10 cellular contexts compared by ENCODE assay signal in genomic region chr2:207288628-207289027, GRCh38.
DNase-seq lines count a peak whose midpoint lies in the region; ATAC-seq and TF ChIP-seq lines count a peak whose summit lies in the region.
"Had no signal": no experiment of that assay in that cellular context is flagged by ENCODE, and none has a peak within 500 bp of the region (broad histone marks: within the 10 kb centered on the region; RNA-seq: fewer than 3 reads in every experiment).

No MANE protein-coding gene starts in this region.

- intact Hi-C loops in cardiac septum (cut with DNase I), result no loop called here

- TF ChIP-seq CTCF in omental fat pad (IDR thresholded peaks at IDR 0.05), result no peak

- peak; percentile 65 for ATAC-seq in GM18868 (IDR thresholded peaks at IDR 0.05; ENCODE audit: unreplicated experiment)
- peak; percentile 64 for ATAC-seq in HG02798 (IDR thresholded peaks at IDR 0.05; ENCODE audit: poor library complexity, unreplicated experiment)
- ATAC-seq in omental fat pad (ENCODE audit: low FRiP score), result no peak

- DNase-seq in ELF-1 (ENCODE audit: low read depth, low spot score), result peak; percentile 40
- peak; percentile 84 for DNase-seq in NCI-H69 (lab: John Stamatoyannopoulos, UW)
- no peak for DNase-seq in stimulated activated CD8-positive, alpha-beta memory T cell treated with anti-CD3 and anti-CD28 coated beads, Interleukin-4, amount 100 ng/mL, for 48 hours
- no peak for DNase-seq in cardiac septum (ENCODE audit: low spot score)
- no peak for DNase-seq in NCI-H2171 treated with DMSO at 0.1 percent for 48 hours (lab: John Stamatoyannopoulos, UW)
- DNase-seq in omental fat pad (ENCODE audit: low spot score), result no peak
- DNase-seq: CD8-positive, alpha-beta memory T cell; NCI-H748 treated with DMSO at 0.1 percent for 48 hours had no signal

Comparison
In these comparisons a context has a peak if more than half of its experiments do, and no peak if none do; other contexts are left out.
1. DNase-seq: peak in ELF-1 (single experiment) and NCI-H69 (single experiment); none in stimulated activated CD8-positive, alpha-beta memory T cell treated with anti-CD3 and anti-CD28 coated beads, Interleukin-4, amount 100 ng/mL, for 48 hours (single experiment), cardiac septum (single experiment), NCI-H2171 treated with DMSO at 0.1 percent for 48 hours (single experiment) and omental fat pad (single experiment).